8 cellular contexts compared by ENCODE assay signal in the genomic region with DNA sequence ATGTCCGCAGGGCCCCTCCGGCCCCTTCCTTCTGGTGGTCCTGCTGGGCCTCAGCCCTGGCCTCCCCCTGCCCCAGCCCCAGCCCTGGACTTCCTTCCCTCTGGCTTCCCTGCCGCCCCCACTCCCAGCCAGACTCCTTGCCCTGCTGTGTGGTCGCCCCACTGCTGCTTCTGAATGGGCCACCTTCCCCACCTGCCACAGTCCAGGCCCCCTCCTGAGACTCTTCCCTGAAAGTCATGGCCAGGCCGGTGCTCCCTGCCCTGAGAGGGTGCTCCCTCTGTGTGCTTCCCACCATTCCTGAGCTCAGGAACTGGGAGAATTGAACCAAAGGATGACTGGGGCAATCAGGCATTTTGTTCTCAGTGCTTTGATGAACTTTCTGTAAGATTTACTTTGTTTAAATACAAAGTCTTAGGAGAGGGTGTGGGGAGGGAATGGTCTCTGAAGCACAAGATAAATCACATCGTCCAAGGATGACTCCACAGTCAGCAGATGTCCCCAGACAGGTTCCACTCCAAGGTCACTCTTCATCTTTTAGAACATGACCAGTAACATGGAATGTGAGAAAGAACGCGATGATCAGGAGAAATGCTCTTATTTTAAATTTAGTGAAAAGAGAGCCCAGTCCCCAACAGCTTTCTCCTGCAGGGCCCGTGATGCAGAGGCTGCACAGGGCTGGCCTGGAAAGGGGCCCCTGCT. TPM values are rescaled to one million over a fixed set of nuclear protein-coding genes. Genes with fewer than 3 reads are reported as not detected.
DNase-seq lines count a peak whose midpoint lies in the region; ATAC-seq and TF ChIP-seq lines count a peak whose summit lies in the region.

No MANE protein-coding gene starts in this region.

- H3K4me3 Mint-ChIP-seq in activated naive CD8-positive, alpha-beta T cell treated with anti-CD3 and anti-CD28 coated beads, Interleukin-2, amount 50 U/mL, for 24 hours: peak overlapping the region; percentile 94

- H3K4me3 ChIP-seq in SK-N-SH (ENCODE audit: low read depth in 2 of 2, low read length in 1 of 2): no peak overlapping the region
- H3K4me3 ChIP-seq in lower leg skin (ENCODE audit: low read depth, poor library complexity, severe bottlenecking): peak overlapping the region; percentile 3
- peak overlapping the region; percentile 50 for H3K4me3 ChIP-seq in thymus (ENCODE audit: low read length)

- H3K79me2 ChIP-seq in SK-N-SH (ENCODE audit: insufficient read depth): no peaks in the 10 kb centered on the region

- H3K4me1 ChIP-seq in SK-N-SH (ENCODE audit: control insufficient read depth in 1 of 2, insufficient read depth in 2 of 2, low read depth in 1 of 2, low read length in 1 of 2) (peaks cover 0 to 6% of the 10 kb centered on the region in 2 experiments; a peak in 1 of 4 replicates), thymus (ENCODE audit: control insufficient read depth, insufficient read depth, low read length) (peaks cover 4% of the 10 kb centered on the region)

- H2AFZ ChIP-seq in SK-N-SH (ENCODE audit: low read depth): no peak overlapping the region

- DNase-seq in SK-N-SH (no peak), lower leg skin (ENCODE audit: low spot score in 2 of 2) (no peak), NCI-H2081 treated with DMSO at 0.1 percent for 48 hours (lab: John Stamatoyannopoulos, UW) (no peak), globus pallidus (ENCODE audit: low spot score) (no peak)
- no peak for DNase-seq in activated naive CD8-positive, alpha-beta T cell treated with anti-CD3 and anti-CD28 coated beads, Interleukin-2, amount 50 U/mL, for 24 hours

- CTCF ChIA-PET in SK-N-SH (lab: Yijun Ruan, JAX): no interaction called here

- H3F3A ChIP-seq in SK-N-SH (replicated peaks; ENCODE audit: insufficient read depth): no peaks in the 10 kb centered on the region

- H3K9me3 Mint-ChIP-seq in activated naive CD8-positive, alpha-beta T cell treated with anti-CD3 and anti-CD28 coated beads, Interleukin-2, amount 50 U/mL, for 24 hours: no peaks in the 10 kb centered on the region

- no peak for TF ChIP-seq EP300 in SK-N-SH (IDR thresholded peaks at IDR 0.05; ENCODE audit: borderline replicate concordance in 1 of 2, low read depth in 1 of 2, low read length in 1 of 2)

- TF ChIP-seq CTCF in SK-N-SH (IDR thresholded peaks at IDR 0.05): no peak
- TF ChIP-seq CTCF in lower leg skin (IDR thresholded peaks at IDR 0.05): no peak

- POLR2A ChIA-PET in SK-N-SH (lab: Yijun Ruan, JAX): no interaction called here

- no peak for ATAC-seq in SK-N-SH treated with all-trans-retinoic acid at 6 μM for 48 hours
- no peak for ATAC-seq in activated naive CD8-positive, alpha-beta T cell treated with anti-CD3 and anti-CD28 coated beads, Interleukin-2, amount 50 U/mL, for 24 hours
- no peak for ATAC-seq in HG02623 (IDR thresholded peaks at IDR 0.05; ENCODE audit: unreplicated experiment)

- H3K9me3 ChIP-seq in SK-N-SH: no peaks in the 10 kb centered on the region
- H3K9me3 ChIP-seq in thymus (ENCODE audit: control insufficient read depth): no peaks in the 10 kb centered on the region

- no peak for TF ChIP-seq POLR2A in lower leg skin (IDR thresholded peaks at IDR 0.05)

- H4K20me1 ChIP-seq in SK-N-SH (ENCODE audit: insufficient read depth): no peaks in the 10 kb centered on the region

- no peak overlapping the region for H3K9ac ChIP-seq in SK-N-SH

- no peaks in the 10 kb centered on the region for H3K9me2 ChIP-seq in SK-N-SH

- intact Hi-C loops in lower leg skin (cut with DNase I; ENCODE audit: low total_unique reads): no loop called here

- peaks cover 54% of the 10 kb centered on the region for H3K4me1 Mint-ChIP-seq in activated naive CD8-positive, alpha-beta T cell treated with anti-CD3 and anti-CD28 coated beads, Interleukin-2, amount 50 U/mL, for 24 hours

- H3K27me3 ChIP-seq in SK-N-SH (ENCODE audit: insufficient read depth) (no peaks in the 10 kb centered on the region), thymus (ENCODE audit: control insufficient read depth, insufficient read depth) (no peaks in the 10 kb centered on the region)

- TF ChIP-seq RAD21 in SK-N-SH (IDR thresholded peaks at IDR 0.05; ENCODE audit: low read length): no peak

- H3K27ac Mint-ChIP-seq in activated naive CD8-positive, alpha-beta T cell treated with anti-CD3 and anti-CD28 coated beads, Interleukin-2, amount 50 U/mL, for 24 hours: peak overlapping the region; percentile 95

- H3K27me3 Mint-ChIP-seq in activated naive CD8-positive, alpha-beta T cell treated with anti-CD3 and anti-CD28 coated beads, Interleukin-2, amount 50 U/mL, for 24 hours: no peaks in the 10 kb centered on the region

- 100% methylated on average over 4 of the region's 9 CpGs for WGBS in SK-N-SH (ENCODE audit: low lambda C conversion rate)
- 63 to 75% methylated on average over 9 of the region's 9 CpGs for WGBS in lower leg skin, 2 donors
- WGBS in thymus: 40% methylated on average over 9 of the region's 9 CpGs

- H3K36me3 Mint-ChIP-seq in activated naive CD8-positive, alpha-beta T cell treated with anti-CD3 and anti-CD28 coated beads, Interleukin-2, amount 50 U/mL, for 24 hours (ENCODE audit: low read depth): peaks cover 30% of the 10 kb centered on the region

- H3K36me3 ChIP-seq in SK-N-SH (replicated peaks in 1 of 2; ENCODE audit: control insufficient read depth in 1 of 2, insufficient read depth in 2 of 2, low read length in 1 of 2) (no peaks in the 10 kb centered on the region), thymus (ENCODE audit: control insufficient read depth, insufficient read depth) (peaks cover 16% of the 10 kb centered on the region)

- H3K27ac ChIP-seq in SK-N-SH (ENCODE audit: low read depth in 2 of 2, low read length in 1 of 2) (peak overlapping the region; percentile 19 to 49; a peak in 2 of 4 replicates), thymus (ENCODE audit: low read depth) (peak overlapping the region; percentile 87)

- H3K4me2 ChIP-seq in SK-N-SH: no peak overlapping the region

TF ChIP-seq in SK-N-SH, 30 proteins besides CTCF, POLR2A, EP300 and RAD21 (continues in another document):
- TF ChIP-seq FOSL2 (IDR thresholded peaks at IDR 0.05; ENCODE audit: borderline replicate concordance, low read depth) (no peak), NRF1 (IDR thresholded peaks at IDR 0.05; ENCODE audit: low read depth, low read length) (no peak), POLR2AphosphoS5 (IDR thresholded peaks at IDR 0.05; ENCODE audit: low read depth, low read length) (no peak), NFIC (IDR thresholded peaks at IDR 0.05; ENCODE audit: borderline replicate concordance) (no peak)
- TF ChIP-seq, protein P1, sequence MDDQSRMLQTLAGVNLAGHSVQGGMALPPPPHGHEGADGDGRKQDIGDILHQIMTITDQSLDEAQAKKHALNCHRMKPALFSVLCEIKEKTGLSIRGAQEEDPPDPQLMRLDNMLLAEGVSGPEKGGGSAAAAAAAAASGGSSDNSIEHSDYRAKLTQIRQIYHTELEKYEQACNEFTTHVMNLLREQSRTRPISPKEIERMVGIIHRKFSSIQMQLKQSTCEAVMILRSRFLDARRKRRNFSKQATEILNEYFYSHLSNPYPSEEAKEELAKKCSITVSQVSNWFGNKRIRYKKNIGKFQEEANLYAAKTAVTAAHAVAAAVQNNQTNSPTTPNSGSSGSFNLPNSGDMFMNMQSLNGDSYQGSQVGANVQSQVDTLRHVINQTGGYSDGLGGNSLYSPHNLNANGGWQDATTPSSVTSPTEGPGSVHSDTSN (IDR thresholded peaks at IDR 0.05): no peak

TF ChIP-seq in SK-N-SH treated with all-trans-retinoic acid at 6 μM for 48 hours, 23 proteins besides CTCF, POLR2A, EP300 and RAD21 (continues in another document):
- TF ChIP-seq ZNF8 (CRISPR knock-in tag; IDR thresholded peaks at IDR 0.05) (no peak), OSR1 (CRISPR knock-in tag; IDR thresholded peaks at IDR 0.05) (no peak)
- TF ChIP-seq, protein P2, sequence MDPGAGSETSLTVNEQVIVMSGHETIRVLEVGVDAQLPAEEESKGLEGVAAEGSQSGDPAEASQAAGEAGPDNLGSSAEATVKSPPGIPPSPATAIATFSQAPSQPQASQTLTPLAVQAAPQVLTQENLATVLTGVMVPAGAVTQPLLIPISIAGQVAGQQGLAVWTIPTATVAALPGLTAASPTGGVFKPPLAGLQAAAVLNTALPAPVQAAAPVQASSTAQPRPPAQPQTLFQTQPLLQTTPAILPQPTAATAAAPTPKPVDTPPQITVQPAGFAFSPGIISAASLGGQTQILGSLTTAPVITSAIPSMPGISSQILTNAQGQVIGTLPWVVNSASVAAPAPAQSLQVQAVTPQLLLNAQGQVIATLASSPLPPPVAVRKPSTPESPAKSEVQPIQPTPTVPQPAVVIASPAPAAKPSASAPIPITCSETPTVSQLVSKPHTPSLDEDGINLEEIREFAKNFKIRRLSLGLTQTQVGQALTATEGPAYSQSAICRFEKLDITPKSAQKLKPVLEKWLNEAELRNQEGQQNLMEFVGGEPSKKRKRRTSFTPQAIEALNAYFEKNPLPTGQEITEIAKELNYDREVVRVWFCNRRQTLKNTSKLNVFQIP (CRISPR knock-in tag; IDR thresholded peaks at IDR 0.05; ENCODE audit: borderline replicate concordance, low read depth): no peak

RNA-seq across cellular contexts. Expression of a gene that starts 0.8 kb away (rescaled TPM):
- polyA plus RNA-seq in SK-N-SH (2012; rRNA removed): 0.21 and 0.37 TPM in 2 replicates
- polyA plus RNA-seq in SK-N-SH (2012; cell fraction: cytosol; rRNA removed): 0.06 and 0.14 TPM in 2 replicates
- 0.87 and 0.88 TPM in 2 replicates for polyA plus RNA-seq in SK-N-SH (2012; cell fraction: nucleus; rRNA removed)
- total RNA-seq in lower leg skin: under 1 TPM in 3 of 4 donors, not detected in 1; 0.32 to 0.78 (median 0.59) TPM
- 7.0 TPM for polyA plus RNA-seq in thymus

RNA-seq across cellular contexts. Expression of a gene that starts 7.6 kb away (rescaled TPM):
- polyA plus RNA-seq in SK-N-SH (2012; rRNA removed) (11.7 and 12.4 TPM in 2 replicates), thymus (29.6 TPM)
- polyA plus RNA-seq in SK-N-SH (2012; cell fraction: cytosol; rRNA removed): 11.4 and 13.0 TPM in 2 replicates
- polyA plus RNA-seq in SK-N-SH (2012; cell fraction: nucleus; rRNA removed): 12.0 and 14.2 TPM in 2 replicates
- 1 to 10 TPM; 4.6 to 8.0 (median 6.8) TPM for total RNA-seq in lower leg skin

RNA-seq across cellular contexts. Expression of a gene that starts 19.0 kb away (rescaled TPM):
- polyA plus RNA-seq in SK-N-SH (2012; rRNA removed): 3.8 and 4.3 TPM in 2 replicates
- 3.3 and 4.0 TPM in 2 replicates for polyA plus RNA-seq in SK-N-SH (2012; cell fraction: cytosol; rRNA removed)
- polyA plus RNA-seq in SK-N-SH (2012; cell fraction: nucleus; rRNA removed): 3.0 and 4.9 TPM in 2 replicates
- total RNA-seq in lower leg skin: 1 to 10 TPM in 1 of 4 donors, under 1 TPM in 2, not detected in 1; 0.30 to 4.0 (median 0.86) TPM
- polyA plus RNA-seq in thymus: 7.2 TPM

RNA-seq across cellular contexts. Expression of a gene that starts 39.6 kb away (rescaled TPM):
- polyA plus RNA-seq in SK-N-SH (2012; rRNA removed) (not detected in 2 replicates), thymus (9.2 TPM)
- polyA plus RNA-seq in SK-N-SH (2012; cell fraction: cytosol; rRNA removed): not detected in 2 replicates
- not detected in 2 replicates for polyA plus RNA-seq in SK-N-SH (2012; cell fraction: nucleus; rRNA removed)
- 1 to 10 TPM in 1 of 4 donors, under 1 TPM in 2, not detected in 1; 0.15 to 2.4 (median 0.21) TPM for total RNA-seq in lower leg skin

RNA-seq across cellular contexts. Expression of a gene that starts 55.4 kb away (rescaled TPM):
- polyA plus RNA-seq in SK-N-SH (2012; rRNA removed) (0.11 TPM in 1 of 2 replicates, not detected in the other), thymus (43.1 TPM)
- 0.09 and 0.17 TPM in 2 replicates for polyA plus RNA-seq in SK-N-SH (2012; cell fraction: cytosol; rRNA removed)
- 0.08 and 0.10 TPM in 2 replicates for polyA plus RNA-seq in SK-N-SH (2012; cell fraction: nucleus; rRNA removed)
- 1 to 10 TPM; 1.1 to 3.9 (median 1.9) TPM for total RNA-seq in lower leg skin

Comparison
In these comparisons a context has a peak if more than half of its experiments do, and no peak if none do; other contexts are left out.
1. H3K4me3 ChIP-seq: peak in lower leg skin (single experiment) and thymus (single experiment); none in SK-N-SH (0 of 2).